28 cellular contexts compared by ENCODE assay signal in the genomic region with DNA sequence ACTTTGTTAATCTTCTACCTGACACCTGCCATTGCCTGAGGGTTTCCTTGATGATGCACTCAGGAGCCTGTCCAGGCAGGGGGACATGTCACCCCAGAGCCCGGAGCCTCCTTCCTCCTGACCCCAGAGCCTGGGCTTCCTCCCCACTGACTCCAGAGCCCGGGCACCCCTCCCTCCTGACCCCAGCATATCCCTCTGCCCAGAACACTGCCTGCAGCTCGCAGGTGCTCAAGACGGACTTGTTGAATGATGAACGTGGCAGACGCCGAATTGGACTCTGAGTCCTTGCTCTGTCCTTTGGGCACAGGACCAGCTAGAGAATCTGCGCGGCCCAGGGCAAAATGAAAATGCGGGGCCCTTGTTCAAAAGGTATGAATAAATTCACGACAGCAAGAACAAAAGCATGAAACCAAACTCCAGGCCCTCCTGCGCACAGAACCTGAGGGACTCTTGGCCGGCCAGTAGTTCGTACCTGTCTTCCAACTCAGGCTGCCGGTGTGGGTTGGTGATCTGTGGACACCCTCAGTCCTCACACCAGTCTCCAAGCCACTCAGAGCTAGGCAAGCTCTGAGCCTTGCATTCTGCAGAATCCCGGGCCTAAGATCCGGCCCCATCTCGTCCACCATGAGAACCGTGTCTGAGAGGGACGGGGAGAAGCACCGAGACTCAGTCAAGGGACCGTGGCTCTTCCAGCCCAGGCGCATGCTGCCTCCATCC.
"Had no signal": no experiment of that assay in that cellular context is flagged by ENCODE, and none has a peak within 500 bp of the region (broad histone marks: within the 10 kb centered on the region; RNA-seq: fewer than 3 reads in every experiment).

No MANE protein-coding gene starts in this region.

- DNase-seq: activated CD4-positive, alpha-beta memory T cell treated with anti-CD3 and anti-CD28 coated beads for 36 hours; activated CD4-positive, alpha-beta T cell treated with anti-CD3 and anti-CD28 coated beads, Interleukin-2, amount 10 ng/mL, durations not matched to agents 24 days and 14 days; activated CD8-positive, alpha-beta memory T cell treated with anti-CD3 and anti-CD28 coated beads, Interleukin-2, amount 50 U/mL, for 4 hours; activated effector memory CD4-positive, alpha-beta T cell treated with anti-CD3 and anti-CD28 coated beads, Interleukin-2, amount 50 U/mL, for 16 hours; activated naive CD4-positive, alpha-beta T cell treated with anti-CD3 and anti-CD28 coated beads for 36 hours; activated naive CD8-positive, alpha-beta T cell treated with anti-CD3 and anti-CD28 coated beads for 36 hours; activated T-cell treated with anti-CD3 and anti-CD28 coated beads, Interleukin-2, amount 50 U/mL, for 1 hour; cortex of kidney; effector memory CD8-positive, alpha-beta T cell; erythroblast; immature natural killer cell; kidney; mucosa of descending colon; right lobe of liver; stimulated activated CD4-positive, alpha-beta T cell treated with anti-CD3 and anti-CD28 coated beads, Interleukin-4, amount 100 ng/mL, for 4 hours; stimulated activated CD8-positive, alpha-beta memory T cell treated with anti-CD3 and anti-CD28 coated beads, Interleukin-4, amount 100 ng/mL, for 48 hours; stimulated activated naive CD8-positive, alpha-beta T cell treated with anti-CD3 and anti-CD28 coated beads, Interleukin-15, amount 100 ng/mL, for 72 hours; substantia nigra; T-helper 9 cell had no signal

- H3K9me3 ChIP-seq: ascending aorta, gastroesophageal sphincter, mucosa of descending colon, right lobe of liver, upper lobe of left lung had no signal

- H3K4me3 ChIP-seq: ascending aorta, gastroesophageal sphincter, lung, mucosa of descending colon, right lobe of liver, skin epidermis, upper lobe of left lung had no signal

- ATAC-seq: activated CD4-positive, CD25-positive, alpha-beta regulatory T cell treated with anti-CD3 and anti-CD28 coated beads, Interleukin-2, amount 50 U/mL, for 24 hours; effector memory CD8-positive, alpha-beta T cell; gastroesophageal sphincter; left lobe of liver; mucosa of descending colon; stimulated activated memory B cell treated with anti-CD40 and anti-IgM and Interleukin-4, amounts not matched to agents 10 μg/mL and 1 μg/mL and 100 μg/mL, for 72 hours; stimulated activated naive CD8-positive, alpha-beta T cell treated with anti-CD3 and anti-CD28 coated beads, Interleukin-15, amount 100 ng/mL, for 72 hours had no signal

- H3K4me1 ChIP-seq: ascending aorta, gastroesophageal sphincter, right lobe of liver, upper lobe of left lung had no signal

- H3K36me3 ChIP-seq: ascending aorta, gastroesophageal sphincter, right lobe of liver, upper lobe of left lung had no signal

- H3K27ac ChIP-seq: ascending aorta, gastroesophageal sphincter, right lobe of liver, skin epidermis, upper lobe of left lung, VCaP had no signal

- H3K27me3 ChIP-seq: ascending aorta, right lobe of liver, upper lobe of left lung had no signal
